In the genomic region with DNA sequence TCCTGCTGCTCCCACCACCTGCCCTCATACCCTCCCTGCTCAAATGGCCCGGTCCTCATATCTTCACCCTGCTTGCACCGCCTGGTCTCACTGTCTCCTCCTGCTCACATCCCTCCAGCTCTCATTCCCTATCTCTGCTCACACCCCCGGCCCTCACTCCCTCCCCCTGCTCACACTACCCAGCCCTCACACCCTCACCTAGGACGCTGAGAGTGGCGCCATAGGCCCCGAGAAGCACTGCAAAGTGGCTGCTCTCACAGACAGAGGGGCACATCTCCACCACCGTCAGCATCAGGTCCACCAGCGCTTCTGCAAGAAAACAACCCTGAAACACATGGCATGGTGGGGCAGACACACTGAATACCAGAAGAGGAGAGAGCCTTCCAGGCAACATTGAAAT, we compare ENCODE assay signal across 31 cellular contexts. TPM values are rescaled to one million over a fixed set of nuclear protein-coding genes. Genes with fewer than 3 reads are reported as not detected.
DNase-seq lines count a peak whose midpoint lies in the region; TF ChIP-seq lines count a peak whose summit lies in the region.
"Had no signal": no experiment of that assay in that cellular context is flagged by ENCODE, and none has a peak within 500 bp of the region (broad histone marks: within the 10 kb centered on the region; RNA-seq: fewer than 3 reads in every experiment).

No MANE protein-coding gene starts in this region.

- no peak overlapping the region for H2BK5ac ChIP-seq in H9 (ENCODE audit: insufficient read length, low read length)

- no peak overlapping the region for H4K91ac ChIP-seq in H9 (ENCODE audit: insufficient read length, low read depth, low read length)

- DNase-seq in NCI-H524 (lab: John Stamatoyannopoulos, UW) (peak; percentile 56 to 74), NCI-H524 treated with DMSO at 0.1 percent for 48 hours (lab: John Stamatoyannopoulos, UW) (no peak), H9 (no peak), endodermal cell (no peak), posterior vena cava (ENCODE audit: low spot score) (peak; percentile 70), GDM1 (lab: John Stamatoyannopoulos, UW) (no peak), NCI-H1105 treated with DMSO at 0.1 percent for 48 hours (lab: John Stamatoyannopoulos, UW) (no peak)
- DNase-seq in activated T-helper 1 cell treated with anti-CD3 and anti-CD28 coated beads, Interleukin-12 subunit alpha, Interleukin-12 subunit beta, Interleukin-2, Interleukin-4 antibody, amounts not matched to agents 30 ng/mL and 10 ng/mL and 1 ng/mL, durations not matched to agents 14 hours and 24 hours and 36 hours (ENCODE audit: low spot score) = no peak
- DNase-seq: 8988T; activated B cell treated with CpG ODN at 0.5 μM for 24 hours; activated CD4-positive, alpha-beta memory T cell treated with anti-CD3 and anti-CD28 coated beads for 36 hours; activated naive CD4-positive, alpha-beta T cell; CD4-positive, alpha-beta T cell; effector memory CD4-positive, alpha-beta T cell; left lung; NCI-H1436 treated with DMSO at 0.1 percent for 48 hours; NCI-H2107; PC-9; SIG-M5; stimulated activated CD4-positive, alpha-beta T cell treated with anti-CD3 and anti-CD28 coated beads, Interleukin-15, amount 100 ng/mL, for 24 hours; stomach; SW 1271; upper lobe of left lung had no signal

- no peaks in the 10 kb centered on the region for H3K23me2 ChIP-seq in H9 (ENCODE audit: insufficient read length, low read depth, low read length, poor library complexity, severe bottlenecking)

- H3K9me3 Mint-ChIP-seq in H9 (no peaks in the 10 kb centered on the region), endodermal cell (peaks cover 16% of the 10 kb centered on the region)
- no peaks in the 10 kb centered on the region for H3K9me3 Mint-ChIP-seq in activated T-helper 1 cell treated with anti-CD3 and anti-CD28 coated beads, Interleukin-12 subunit alpha, Interleukin-12 subunit beta, Interleukin-2, Interleukin-4 antibody, amounts not matched to agents 30 ng/mL and 10 ng/mL and 1 ng/mL, durations not matched to agents 14 hours and 24 hours and 36 hours
- H3K9me3 Mint-ChIP-seq: activated CD4-positive, alpha-beta memory T cell treated with anti-CD3 and anti-CD28 coated beads for 36 hours; CD4-positive, alpha-beta T cell; nephron had no signal

- no peak overlapping the region for H2AK5ac ChIP-seq in H9 (ENCODE audit: insufficient read length, low read length)

- no peaks in the 10 kb centered on the region for H4K20me1 ChIP-seq in H9 (ENCODE audit: control insufficient read depth, insufficient read depth, insufficient read length)

- no peak overlapping the region for H2BK12ac ChIP-seq in H9 (ENCODE audit: insufficient read length, low read depth, low read length)

- no peak overlapping the region for H2AFZ ChIP-seq in H9 (ENCODE audit: low read length)
- H2AFZ ChIP-seq: hepatocyte, PC-9 had no signal

- H2BK120ac ChIP-seq in H9 (ENCODE audit: low read depth, low read length, poor library complexity, severe bottlenecking) = no peak overlapping the region

- no peak overlapping the region for H3K4me2 ChIP-seq in H9 (ENCODE audit: insufficient read depth, insufficient read length, low read length)
- H3K4me2 ChIP-seq: hepatocyte, PC-9 had no signal

- TF ChIP-seq CTCF in H9 (conservative IDR thresholded peaks at IDR 0.05) (no peak), endodermal cell (conservative IDR thresholded peaks at IDR 0.05) (no peak)

- H2BK20ac ChIP-seq in H9 (ENCODE audit: low read depth, low read length, poor library complexity, severe bottlenecking) = no peak overlapping the region

- H3K27ac Mint-ChIP-seq in H9 (peak overlapping the region; percentile 9 to 34 (median 13); a peak in 3 of 7 replicates), endodermal cell (peak overlapping the region; percentile 66)
- H3K27ac Mint-ChIP-seq in activated T-helper 1 cell treated with anti-CD3 and anti-CD28 coated beads, Interleukin-12 subunit alpha, Interleukin-12 subunit beta, Interleukin-2, Interleukin-4 antibody, amounts not matched to agents 30 ng/mL and 10 ng/mL and 1 ng/mL, durations not matched to agents 14 hours and 24 hours and 36 hours = no peak overlapping the region
- H3K27ac Mint-ChIP-seq: activated B cell treated with CpG ODN at 0.5 μM for 24 hours; activated CD4-positive, alpha-beta memory T cell treated with anti-CD3 and anti-CD28 coated beads for 36 hours; CD4-positive, alpha-beta T cell; nephron had no signal

- H2BK15ac ChIP-seq in H9 (ENCODE audit: low read depth, low read length) = no peak overlapping the region

- peaks cover 12 to 14% of the 10 kb centered on the region in 2 experiments for H3K4me1 Mint-ChIP-seq in H9
- H3K4me1 Mint-ChIP-seq in endodermal cell = peaks cover 4% of the 10 kb centered on the region
- no peaks in the 10 kb centered on the region for H3K4me1 Mint-ChIP-seq in activated T-helper 1 cell treated with anti-CD3 and anti-CD28 coated beads, Interleukin-12 subunit alpha, Interleukin-12 subunit beta, Interleukin-2, Interleukin-4 antibody, amounts not matched to agents 30 ng/mL and 10 ng/mL and 1 ng/mL, durations not matched to agents 14 hours and 24 hours and 36 hours (ENCODE audit: low read depth)

- no peak overlapping the region for H3K14ac ChIP-seq in H9 (ENCODE audit: insufficient read depth, low read length)

- no peaks in the 10 kb centered on the region for H3K79me2 ChIP-seq in H9 (ENCODE audit: insufficient read depth, low read length)
- H3K79me2 ChIP-seq: hepatocyte had no signal

- H3K4me3 ChIP-seq in endodermal cell (ENCODE audit: low read length) = no peak overlapping the region
- H3K4me3 ChIP-seq: hepatocyte, K562, left lung, MG63, PC-9, right lobe of liver, stomach, upper lobe of left lung had no signal

- H3K9ac ChIP-seq in H9 (ENCODE audit: extremely low read depth, insufficient read length, low read length) = no peak overlapping the region
- H3K9ac ChIP-seq in endodermal cell (ENCODE audit: extremely low read depth, low read length, poor library complexity, severe bottlenecking) = no peak overlapping the region

- intact Hi-C loops in posterior vena cava (cut with DNase I) = no loop called here
- intact Hi-C loops in activated T-helper 1 cell treated with anti-CD3 and anti-CD28 coated beads, Interleukin-12 subunit alpha, Interleukin-12 subunit beta, Interleukin-2, Interleukin-4 antibody, amounts not matched to agents 30 ng/mL and 10 ng/mL and 1 ng/mL, durations not matched to agents 14 hours and 24 hours and 36 hours (cut with micrococcal nuclease) = no loop called here

- H3K9me3 ChIP-seq in H9 (ENCODE audit: control insufficient read depth, low read depth, low read length) = no peaks in the 10 kb centered on the region
- H3K9me3 ChIP-seq in endodermal cell (ENCODE audit: control insufficient read depth, low read length) = peaks cover 22% of the 10 kb centered on the region
- H3K9me3 ChIP-seq: left lung, MG63, right lobe of liver, stomach, upper lobe of left lung had no signal

- H3K4me3 Mint-ChIP-seq in H9 = no peak overlapping the region
- H3K4me3 Mint-ChIP-seq in endodermal cell = no peak overlapping the region
- no peak overlapping the region for H3K4me3 Mint-ChIP-seq in activated T-helper 1 cell treated with anti-CD3 and anti-CD28 coated beads, Interleukin-12 subunit alpha, Interleukin-12 subunit beta, Interleukin-2, Interleukin-4 antibody, amounts not matched to agents 30 ng/mL and 10 ng/mL and 1 ng/mL, durations not matched to agents 14 hours and 24 hours and 36 hours
- H3K4me3 Mint-ChIP-seq: activated B cell treated with CpG ODN at 0.5 μM for 24 hours; activated CD4-positive, alpha-beta memory T cell treated with anti-CD3 and anti-CD28 coated beads for 36 hours; CD4-positive, alpha-beta T cell; nephron had no signal

- H3K36me3 Mint-ChIP-seq in H9 (ENCODE audit: insufficient read depth in 1 of 3, low read depth in 3 of 3) (peaks cover 58 to 93% (median 85%) of the 10 kb centered on the region in 3 experiments; a peak in 6 of 7 replicates), endodermal cell (ENCODE audit: low read depth) (peaks cover 75% of the 10 kb centered on the region)
- H3K36me3 Mint-ChIP-seq in activated T-helper 1 cell treated with anti-CD3 and anti-CD28 coated beads, Interleukin-12 subunit alpha, Interleukin-12 subunit beta, Interleukin-2, Interleukin-4 antibody, amounts not matched to agents 30 ng/mL and 10 ng/mL and 1 ng/mL, durations not matched to agents 14 hours and 24 hours and 36 hours (ENCODE audit: low read depth) = peaks cover 59% of the 10 kb centered on the region

- H3T11ph ChIP-seq in H9 (ENCODE audit: low read length) = no peak overlapping the region

- H3K4ac ChIP-seq in H9 (ENCODE audit: low read depth, low read length) = no peak overlapping the region

- H3K27ac ChIP-seq in H9 (ENCODE audit: insufficient read length, low read depth, low read length) (no peak overlapping the region), endodermal cell (ENCODE audit: low read depth, low read length) (no peak overlapping the region)
- H3K27ac ChIP-seq: hepatocyte, left lung, PC-9, right lobe of liver, stomach, upper lobe of left lung had no signal

- peaks cover 83% of the 10 kb centered on the region for H3K36me3 ChIP-seq in endodermal cell (ENCODE audit: control insufficient read depth, insufficient read depth, low read length)

- H3K27me3 Mint-ChIP-seq in H9 (ENCODE audit: low read depth) (no peaks in the 10 kb centered on the region), endodermal cell (ENCODE audit: insufficient read depth) (no peaks in the 10 kb centered on the region)
- H3K27me3 Mint-ChIP-seq in activated T-helper 1 cell treated with anti-CD3 and anti-CD28 coated beads, Interleukin-12 subunit alpha, Interleukin-12 subunit beta, Interleukin-2, Interleukin-4 antibody, amounts not matched to agents 30 ng/mL and 10 ng/mL and 1 ng/mL, durations not matched to agents 14 hours and 24 hours and 36 hours (ENCODE audit: insufficient read depth) = no peaks in the 10 kb centered on the region
- H3K27me3 Mint-ChIP-seq: activated B cell treated with CpG ODN at 0.5 μM for 24 hours; activated CD4-positive, alpha-beta memory T cell treated with anti-CD3 and anti-CD28 coated beads for 36 hours; CD4-positive, alpha-beta T cell had no signal

- H3K18ac ChIP-seq in H9 (ENCODE audit: insufficient read length, low read depth, low read length) = no peak overlapping the region

- no peak overlapping the region for H4K5ac ChIP-seq in H9 (ENCODE audit: insufficient read length, low read depth, low read length)

- H3K4me1 ChIP-seq in H9 (ENCODE audit: insufficient read depth, low read length) (no peaks in the 10 kb centered on the region), endodermal cell (ENCODE audit: control insufficient read depth, insufficient read depth, low read length) (no peaks in the 10 kb centered on the region)
- H3K4me1 ChIP-seq: left lung, right lobe of liver, stomach, upper lobe of left lung had no signal

- H3K27me3 ChIP-seq in H9 (ENCODE audit: insufficient read depth, low read length) (no peaks in the 10 kb centered on the region), endodermal cell (ENCODE audit: control insufficient read depth, insufficient read depth, low read length, poor library complexity, severe bottlenecking) (no peaks in the 10 kb centered on the region)
- H3K27me3 ChIP-seq: hepatocyte, left lung, MG63, right lobe of liver, stomach, upper lobe of left lung had no signal

- H4K8ac ChIP-seq in H9 (replicated peaks; ENCODE audit: insufficient read length, low read depth, low read length) = no peak overlapping the region

- H3K56ac ChIP-seq in H9 (ENCODE audit: insufficient read length, low read depth, low read length) = no peak overlapping the region

- H3K23ac ChIP-seq in H9 (ENCODE audit: insufficient read length, low read depth, low read length) = no peak overlapping the region

- H3K79me1 ChIP-seq in H9 (ENCODE audit: insufficient read depth, low read depth, low read length, poor library complexity, severe bottlenecking) = no peaks in the 10 kb centered on the region

- no CpG with 5 or more reads among the region's 8 CpGs for WGBS in H9 (ENCODE audit: extremely low coverage, insufficient read length, low lambda C conversion rate)
- WGBS in endodermal cell (ENCODE audit: insufficient coverage in 1 of 2, insufficient read length in 1 of 2), 2 experiments = 90 to 92% methylated on average over 3 to 8 of the region's 8 CpGs

RNA-seq across cellular contexts. Expression of gene MRAP, which starts 38.6 kb away (rescaled TPM):
- total RNA-seq in H9 (2021) (not detected in 2 replicates), endodermal cell (not detected), posterior vena cava (under 1 TPM in 1 of 2 donors, not detected in 1; 0.33 TPM)
- not detected for polyA plus RNA-seq in endodermal cell (2013, experiment 1 of 2)
- not detected for polyA plus RNA-seq in endodermal cell (2013, experiment 2 of 2)
- total RNA-seq in activated T-helper 1 cell treated with anti-CD3 and anti-CD28 coated beads, Interleukin-12 subunit alpha, Interleukin-12 subunit beta, Interleukin-2, Interleukin-4 antibody, amounts not matched to agents 30 ng/mL and 10 ng/mL and 1 ng/mL, durations not matched to agents 14 hours and 24 hours and 36 hours = not detected in 2 replicates
- total RNA-seq: activated B cell treated with CpG ODN at 0.5 μM for 24 hours; activated CD4-positive, alpha-beta memory T cell treated with anti-CD3 and anti-CD28 coated beads for 36 hours; CD4-positive, alpha-beta T cell; HT-29; K562; mononuclear cell; NCI-H460; PC-9 had no signal
- polyA plus RNA-seq: hepatocyte had no signal

RNA-seq across cellular contexts. Expression of gene URB1, which starts 55.6 kb away (rescaled TPM):
- total RNA-seq in H9 (2021) (20.4 and 23.5 TPM in 2 replicates), endodermal cell (10 to 100 TPM in 1 of 2 donors, 1 to 10 TPM in 1; 9.4 to 14.0 TPM), posterior vena cava (10 to 100 TPM; 14.1 to 17.6 TPM)
- 9.7 TPM for polyA plus RNA-seq in endodermal cell (2013, experiment 1 of 2)
- polyA plus RNA-seq in endodermal cell (2013, experiment 2 of 2) = 9.0 TPM
- total RNA-seq in activated T-helper 1 cell treated with anti-CD3 and anti-CD28 coated beads, Interleukin-12 subunit alpha, Interleukin-12 subunit beta, Interleukin-2, Interleukin-4 antibody, amounts not matched to agents 30 ng/mL and 10 ng/mL and 1 ng/mL, durations not matched to agents 14 hours and 24 hours and 36 hours = 42.1 and 42.8 TPM in 2 replicates

RNA-seq across cellular contexts. Expression of gene MIS18A, which starts 58.4 kb away (rescaled TPM):
- total RNA-seq in H9 (2021) (56.3 and 56.5 TPM in 2 replicates), endodermal cell (10 to 100 TPM; 46.4 to 48.3 TPM), posterior vena cava (1 to 10 TPM; 3.8 to 4.3 TPM)
- 43.2 TPM for polyA plus RNA-seq in endodermal cell (2013, experiment 1 of 2)
- 39.6 TPM for polyA plus RNA-seq in endodermal cell (2013, experiment 2 of 2)
- total RNA-seq in activated T-helper 1 cell treated with anti-CD3 and anti-CD28 coated beads, Interleukin-12 subunit alpha, Interleukin-12 subunit beta, Interleukin-2, Interleukin-4 antibody, amounts not matched to agents 30 ng/mL and 10 ng/mL and 1 ng/mL, durations not matched to agents 14 hours and 24 hours and 36 hours = 26.8 and 27.5 TPM in 2 replicates

Comparison
In these comparisons a context has a peak if more than half of its experiments do, and no peak if none do; other contexts are left out.
1. DNase-seq: peak in NCI-H524 (2 of 2) and posterior vena cava (single experiment); none in NCI-H524 treated with DMSO at 0.1 percent for 48 hours (single experiment), H9 (single experiment), endodermal cell (single experiment), activated T-helper 1 cell treated with anti-CD3 and anti-CD28 coated beads, Interleukin-12 subunit alpha, Interleukin-12 subunit beta, Interleukin-2, Interleukin-4 antibody, amounts not matched to agents 30 ng/mL and 10 ng/mL and 1 ng/mL, durations not matched to agents 14 hours and 24 hours and 36 hours (single experiment), GDM1 (single experiment) and NCI-H1105 treated with DMSO at 0.1 percent for 48 hours (single experiment).